Comparison of ENCODE assay signal across 22 cellular contexts in the genomic region with DNA sequence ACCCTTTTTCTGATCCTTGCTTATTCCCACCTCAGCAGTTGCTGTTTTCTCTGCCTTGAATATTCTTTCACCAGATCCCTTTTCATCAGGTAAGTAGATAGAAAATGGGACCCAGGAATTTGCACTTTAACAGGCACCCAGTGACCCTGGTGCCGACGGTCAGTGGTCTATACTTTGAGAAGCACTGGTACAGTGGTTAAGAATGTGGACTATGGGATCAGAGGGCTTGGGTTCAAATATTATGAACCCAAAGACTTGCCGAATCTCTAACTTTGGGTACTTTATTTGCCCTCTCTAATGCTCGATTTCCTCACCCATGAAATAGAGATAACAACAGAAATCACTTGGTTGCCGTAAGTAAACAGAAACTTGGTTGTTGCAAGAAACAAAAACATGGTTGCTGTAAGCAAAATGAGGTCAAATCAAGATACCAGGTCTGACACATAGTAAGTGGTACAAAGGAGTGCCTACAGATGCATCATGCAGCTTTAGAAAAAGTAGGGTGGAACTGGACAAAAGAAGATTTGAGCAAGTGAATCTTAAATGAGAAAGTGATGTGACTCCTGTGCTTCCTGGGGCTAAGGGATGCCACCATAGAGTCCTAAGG.
"Had no signal": no experiment of that assay in that cellular context is flagged by ENCODE, and none has a peak within 500 bp of the region (broad histone marks: within the 10 kb centered on the region; RNA-seq: fewer than 3 reads in every experiment).

No MANE protein-coding gene starts in this region.

- H3K4me1 ChIP-seq: psoas muscle had no signal

- ATAC-seq: activated CD8-positive, alpha-beta memory T cell treated with anti-CD3 and anti-CD28 coated beads, Interleukin-2, amount 10 ng/mL, durations not matched to agents 7 days and 5 days; activated CD8-positive, alpha-beta T cell treated with anti-CD3 and anti-CD28 coated beads for 36 hours; foreskin keratinocyte; left lobe of liver; psoas muscle; T-helper 17 cell had no signal

- H3K4me3 ChIP-seq: ovary, psoas muscle, right atrium auricular region, tibial artery had no signal

- H3K27ac ChIP-seq: brain microvascular endothelial cell, neutrophil, ovary, psoas muscle, right atrium auricular region, tibial artery had no signal

- DNase-seq: activated CD4-positive, alpha-beta T cell treated with anti-CD3 and anti-CD28 coated beads, Interleukin-2, amount 10 ng/mL, durations not matched to agents 7 days and 5 days; activated CD8-positive, alpha-beta memory T cell treated with anti-CD3 and anti-CD28 coated beads, Interleukin-2, amount 10 ng/mL, durations not matched to agents 7 days and 5 days; activated CD8-positive, alpha-beta T cell treated with anti-CD3 and anti-CD28 coated beads for 36 hours; activated T-cell treated with anti-CD3 and anti-CD28 coated beads, Interleukin-2, amount 50 U/mL, for 1 hour; aorta; brain microvascular endothelial cell; caudate nucleus; effector CD4-positive, alpha-beta T cell; foreskin keratinocyte; ovary; psoas muscle; stimulated activated CD4-positive, alpha-beta T cell treated with anti-CD3 and anti-CD28 coated beads, Interleukin-12 subunit alpha, Interleukin-12 subunit beta, amount 100 ng/mL, for 4 hours; stimulated activated CD4-positive, alpha-beta T cell treated with anti-CD3 and anti-CD28 coated beads, Interleukin-4, amount 100 ng/mL, for 4 hours; SW 1271; T-helper 17 cell; tibial artery had no signal

- H3K4me3 Mint-ChIP-seq: activated CD4-positive, alpha-beta T cell treated with anti-CD3 and anti-CD28 coated beads, Interleukin-2, amount 10 ng/mL, durations not matched to agents 7 days and 5 days; activated CD8-positive, alpha-beta memory T cell treated with anti-CD3 and anti-CD28 coated beads, Interleukin-2, amount 10 ng/mL, durations not matched to agents 7 days and 5 days; activated CD8-positive, alpha-beta T cell treated with anti-CD3 and anti-CD28 coated beads for 36 hours; dendritic cell treated with granulocyte-macrophage colony-stimulating factor and Interleukin-4, amounts not matched to agents 40 ng/mL and 50 ng/mL, for 4 days; stimulated activated naive CD8-positive, alpha-beta T cell treated with anti-CD3 and anti-CD28 coated beads, Interleukin-15, Interleukin-2, amounts not matched to agents 100 ng/mL and 50 ng/mL, for 24 hours; T-helper 17 cell had no signal

- H3K9me3 Mint-ChIP-seq: activated CD4-positive, alpha-beta T cell treated with anti-CD3 and anti-CD28 coated beads, Interleukin-2, amount 10 ng/mL, durations not matched to agents 7 days and 5 days; activated CD8-positive, alpha-beta T cell treated with anti-CD3 and anti-CD28 coated beads for 36 hours; nephron had no signal

- H3K27me3 Mint-ChIP-seq: activated CD4-positive, alpha-beta T cell treated with anti-CD3 and anti-CD28 coated beads, Interleukin-2, amount 10 ng/mL, durations not matched to agents 7 days and 5 days; activated CD8-positive, alpha-beta memory T cell treated with anti-CD3 and anti-CD28 coated beads, Interleukin-2, amount 10 ng/mL, durations not matched to agents 7 days and 5 days; activated CD8-positive, alpha-beta T cell treated with anti-CD3 and anti-CD28 coated beads for 36 hours; dendritic cell treated with granulocyte-macrophage colony-stimulating factor and Interleukin-4, amounts not matched to agents 40 ng/mL and 50 ng/mL, for 4 days; stimulated activated naive CD8-positive, alpha-beta T cell treated with anti-CD3 and anti-CD28 coated beads, Interleukin-15, Interleukin-2, amounts not matched to agents 100 ng/mL and 50 ng/mL, for 24 hours had no signal

- H3K36me3 ChIP-seq: brain microvascular endothelial cell, neutrophil, ovary, right atrium auricular region, tibial artery had no signal

- H3K27ac Mint-ChIP-seq: activated CD4-positive, alpha-beta T cell treated with anti-CD3 and anti-CD28 coated beads, Interleukin-2, amount 10 ng/mL, durations not matched to agents 7 days and 5 days; activated CD8-positive, alpha-beta memory T cell treated with anti-CD3 and anti-CD28 coated beads, Interleukin-2, amount 10 ng/mL, durations not matched to agents 7 days and 5 days; activated CD8-positive, alpha-beta T cell treated with anti-CD3 and anti-CD28 coated beads for 36 hours; dendritic cell treated with granulocyte-macrophage colony-stimulating factor and Interleukin-4, amounts not matched to agents 40 ng/mL and 50 ng/mL, for 4 days; nephron; stimulated activated naive CD8-positive, alpha-beta T cell treated with anti-CD3 and anti-CD28 coated beads, Interleukin-15, Interleukin-2, amounts not matched to agents 100 ng/mL and 50 ng/mL, for 24 hours; T-helper 17 cell had no signal

- H3K9me3 ChIP-seq: neutrophil, ovary, psoas muscle, right atrium auricular region, tibial artery had no signal

- H3K36me3 Mint-ChIP-seq: activated CD8-positive, alpha-beta memory T cell treated with anti-CD3 and anti-CD28 coated beads, Interleukin-2, amount 10 ng/mL, durations not matched to agents 7 days and 5 days had no signal

- H3K27me3 ChIP-seq: brain microvascular endothelial cell, foreskin keratinocyte, neutrophil, ovary, right atrium auricular region, tibial artery had no signal
